Comparison of ENCODE assay signal across 25 cellular contexts in genomic region chr13:48728876-48729275, GRCh38.
DNase-seq lines count a peak whose midpoint lies in the region; ATAC-seq, FAIRE-seq and TF ChIP-seq lines count a peak whose summit lies in the region.
"Had no signal": no experiment of that assay in that cellular context is flagged by ENCODE, and none has a peak within 500 bp of the region (broad histone marks: within the 10 kb centered on the region; RNA-seq: fewer than 3 reads in every experiment).

No MANE protein-coding gene starts in this region.

- H3K4me1 ChIP-seq in left ventricle myocardium inferior (peaks cover 18% of the 10 kb centered on the region), heart left ventricle (peaks cover 0 to 25% (median 1%) of the 10 kb centered on the region in 12 donors), hepatocyte (ENCODE audit: insufficient read depth) (peaks cover 12% of the 10 kb centered on the region)
- H3K4me1 ChIP-seq: A549 had no signal

- H3K4me2 ChIP-seq in hepatocyte, result no peak overlapping the region
- H3K4me2 ChIP-seq: A549; BLaER1 treated with 17β-estradiol and CSF1 and Interleukin-3, amounts not matched to agents 10 nM and 100 nM had no signal

- FAIRE-seq in HTR-8/SVneo (lab: Jason Lieb, UNC), result no peak
- FAIRE-seq: A549, D721Med, GM12878, GM19239, H1 had no signal

- 80 to 91% (median 84%) methylated on average over 4 of the region's 4 CpGs for WGBS in heart left ventricle, 4 donors
- WGBS in hepatocyte (ENCODE audit: low lambda C conversion rate, missing lambda C conversion rate), result 92% methylated on average over 4 of the region's 4 CpGs

- H3K4me3 ChIP-seq in left ventricle myocardium inferior (no peak overlapping the region), heart left ventricle (no peak overlapping the region), hepatocyte (no peak overlapping the region)
- H3K4me3 ChIP-seq: A549; BLaER1 treated with 17β-estradiol and CSF1 and Interleukin-3, amounts not matched to agents 10 nM and 100 nM; GM12878; GM23248 had no signal

- no peak overlapping the region for H2AFZ ChIP-seq in hepatocyte
- H2AFZ ChIP-seq: GM23248 had no signal

- H3K9me3 ChIP-seq in left ventricle myocardium inferior (replicated peaks) (no peaks in the 10 kb centered on the region), heart left ventricle (peaks cover 0 to 9% (median 0%) of the 10 kb centered on the region in 12 donors), hepatocyte (ENCODE audit: low read depth) (no peaks in the 10 kb centered on the region)
- H3K9me3 ChIP-seq: A549 had no signal

- no peaks in the 10 kb centered on the region for H3K27me3 ChIP-seq in left ventricle myocardium inferior (ENCODE audit: low read depth)
- H3K27me3 ChIP-seq in heart left ventricle, result no peaks in the 10 kb centered on the region
- no peaks in the 10 kb centered on the region for H3K27me3 ChIP-seq in hepatocyte
- H3K27me3 ChIP-seq: BE2C; BLaER1 treated with 17β-estradiol and CSF1 and Interleukin-3, amounts not matched to agents 10 nM and 100 nM had no signal

- no peak for TF ChIP-seq CTCF in left ventricle myocardium inferior (IDR thresholded peaks at IDR 0.05; ENCODE audit: borderline replicate concordance)
- no peak for TF ChIP-seq CTCF in heart left ventricle (IDR thresholded peaks at IDR 0.05)
- TF ChIP-seq CTCF in hepatocyte (IDR thresholded peaks at IDR 0.05; ENCODE audit: poor library complexity), result no peak

- intact Hi-C loops in left ventricle myocardium inferior (cut with micrococcal nuclease) (no loop called here), heart left ventricle (cut with DNase I) (no loop called here)

- H3K79me2 ChIP-seq in hepatocyte, result no peaks in the 10 kb centered on the region

- no peaks in the 10 kb centered on the region for H3K9me2 ChIP-seq in hepatocyte (replicated peaks; ENCODE audit: insufficient read depth)

- no peaks in the 10 kb centered on the region for H4K20me1 ChIP-seq in hepatocyte (ENCODE audit: insufficient read depth, poor library complexity, severe bottlenecking)
- H4K20me1 ChIP-seq: BLaER1 treated with 17β-estradiol and CSF1 and Interleukin-3, amounts not matched to agents 10 nM and 100 nM had no signal

- no peak for ATAC-seq in heart left ventricle
- ATAC-seq: A549 had no signal

- H3K36me3 ChIP-seq in left ventricle myocardium inferior (no peaks in the 10 kb centered on the region), heart left ventricle (no peaks in the 10 kb centered on the region), hepatocyte (replicated peaks; ENCODE audit: insufficient read depth, low read depth) (no peaks in the 10 kb centered on the region)
- H3K36me3 ChIP-seq: BE2C; BLaER1 treated with 17β-estradiol and CSF1 and Interleukin-3, amounts not matched to agents 10 nM and 100 nM had no signal

- no peak for TF ChIP-seq POLR2A in heart left ventricle (IDR thresholded peaks at IDR 0.05)

- DNase-seq in left ventricle myocardium inferior (no peak), heart left ventricle (no peak), amniotic epithelial cell (ENCODE audit: low read depth) (peak; percentile 17), hepatocyte (ENCODE audit: low spot score) (no peak), islet precursor cell (no peak), HTR-8/SVneo (ENCODE audit: insufficient read length, low spot score) (no peak)
- DNase-seq: 8988T; ACHN; AML-193; BE2C; CD4-positive, alpha-beta T cell; CD8-positive, alpha-beta memory T cell; DMS 273 treated with DMSO at 0.1 percent for 48 hours; DMS79; EL; GDM1; GM23248; H7; HCEC 1CT had no signal

- H3K27ac ChIP-seq in left ventricle myocardium inferior (replicated peaks) (peak overlapping the region; percentile 68), heart left ventricle (peak overlapping the region in 2 of 12 donors; percentile 72 to 82), hepatocyte (peak overlapping the region; percentile 76)
- H3K27ac ChIP-seq: A549; BLaER1 treated with 17β-estradiol and CSF1 and Interleukin-3, amounts not matched to agents 10 nM and 100 nM; GM23248 had no signal
